Comparison of ENCODE assay signal across 27 cellular contexts in the genomic region with DNA sequence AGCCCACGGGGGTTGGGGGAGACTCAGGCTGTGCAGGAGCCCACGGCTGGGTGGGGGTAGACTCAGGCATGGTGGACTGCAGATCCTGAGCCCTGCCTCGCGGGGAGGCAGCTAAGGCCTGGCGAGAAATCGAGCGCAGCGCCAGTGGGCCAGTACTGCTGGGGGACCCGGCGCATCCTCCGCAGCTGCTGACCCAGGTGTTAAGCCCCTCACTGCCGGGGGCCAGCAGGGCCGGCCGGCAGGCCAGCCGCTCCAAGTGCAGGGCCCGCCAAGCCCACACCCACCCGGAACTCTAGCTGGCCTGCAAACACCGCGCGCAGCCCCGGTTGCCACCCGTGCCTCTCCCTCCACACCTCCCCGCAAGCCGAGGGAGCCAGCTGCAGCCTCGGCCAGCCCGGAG.
"Had no signal": no experiment of that assay in that cellular context is flagged by ENCODE, and none has a peak within 500 bp of the region (broad histone marks: within the 10 kb centered on the region; RNA-seq: fewer than 3 reads in every experiment).

No MANE protein-coding gene starts in this region.

- FAIRE-seq: endometrium had no signal

- H3K27ac ChIP-seq: colonic mucosa, epithelial cell of prostate, esophagus squamous epithelium, gastrocnemius medialis, hepatocyte, left lung, lower lobe of right lung had no signal

- H3K9me3 Mint-ChIP-seq: effector memory CD8-positive, alpha-beta T cell had no signal

- H3K9me3 ChIP-seq: colonic mucosa, esophagus squamous epithelium, gastrocnemius medialis, lower lobe of right lung, mucosa of descending colon had no signal

- H3K4me3 Mint-ChIP-seq: dendritic cell treated with granulocyte-macrophage colony-stimulating factor and Interleukin-4, amounts not matched to agents 40 ng/mL and 50 ng/mL, for 4 days; effector memory CD8-positive, alpha-beta T cell; endodermal cell; mesothelial cell of epicardium had no signal

- H3K27ac Mint-ChIP-seq: dendritic cell treated with granulocyte-macrophage colony-stimulating factor and Interleukin-4, amounts not matched to agents 40 ng/mL and 50 ng/mL, for 4 days; endodermal cell; mesothelial cell of epicardium had no signal

- ATAC-seq: effector memory CD8-positive, alpha-beta T cell; esophagus mucosa; gastrocnemius medialis; left cardiac atrium; left lung; left ventricle myocardium superior; lower lobe of right lung; mucosa of descending colon had no signal

- H3K27me3 Mint-ChIP-seq: dendritic cell treated with granulocyte-macrophage colony-stimulating factor and Interleukin-4, amounts not matched to agents 40 ng/mL and 50 ng/mL, for 4 days; effector memory CD8-positive, alpha-beta T cell had no signal

- H3K36me3 ChIP-seq: colonic mucosa, gastrocnemius medialis, lower lobe of right lung had no signal

- DNase-seq: colonic mucosa; cortex of kidney; effector CD8-positive, alpha-beta T cell; effector memory CD8-positive, alpha-beta T cell; endodermal cell; erythroblast; esophagus squamous epithelium; foreskin fibroblast; foreskin melanocyte; gastrocnemius medialis; glutamatergic neuron; head of caudate nucleus; hypothalamus; immature natural killer cell; islet precursor cell; left cardiac atrium; left ventricle myocardium superior; lower lobe of right lung; mesenchymal stem cell; mucosa of descending colon had no signal

- H3K4me1 ChIP-seq: colonic mucosa, esophagus squamous epithelium, lower lobe of right lung had no signal

- H3K4me1 Mint-ChIP-seq: endodermal cell, mesothelial cell of epicardium had no signal

- H3K4me3 ChIP-seq: colonic mucosa, esophagus squamous epithelium, gastrocnemius medialis, hepatocyte, left lung, lower lobe of right lung, mucosa of descending colon had no signal
